16 cellular contexts compared by ENCODE assay signal in the genomic region with DNA sequence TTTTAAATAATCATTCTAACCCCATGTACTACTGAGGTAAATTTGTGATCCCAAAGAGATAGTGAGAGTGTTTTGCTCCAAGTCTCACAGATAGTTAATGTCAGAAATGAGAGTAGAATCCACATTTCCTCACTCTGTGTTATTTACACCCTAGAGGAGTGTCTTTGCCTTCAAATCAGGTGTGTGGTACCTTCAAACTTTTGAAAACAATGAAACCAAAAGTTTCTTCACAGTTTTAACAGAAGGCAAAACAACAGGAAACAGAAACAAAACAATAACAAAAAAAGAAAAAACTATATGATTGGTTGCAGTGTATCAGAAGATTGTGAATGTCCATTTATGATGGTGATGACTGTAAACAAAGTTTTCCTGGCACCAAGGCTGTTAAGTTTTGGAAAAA.
DNase-seq lines count a peak whose midpoint lies in the region; ATAC-seq and TF ChIP-seq lines count a peak whose summit lies in the region.
"Had no signal": no experiment of that assay in that cellular context is flagged by ENCODE, and none has a peak within 500 bp of the region (broad histone marks: within the 10 kb centered on the region; RNA-seq: fewer than 3 reads in every experiment).

No MANE protein-coding gene starts in this region.

- DNase-seq in GM12865 (ENCODE audit: low read depth) (peak; percentile 40), esophagus squamous epithelium (lab: John Stamatoyannopoulos, UW) (no peak), DMS114 treated with DMSO at 0.1 percent for 48 hours (lab: John Stamatoyannopoulos, UW; ENCODE audit: unreplicated experiment) (no peak), glomerular visceral epithelial cell (ENCODE audit: extremely low spot score) (no peak), HK-2 (ENCODE audit: unreplicated experiment) (no peak)
- no peak for DNase-seq in central memory CD8-positive, alpha-beta T cell (ENCODE audit: low spot score in 2 of 2)
- DNase-seq: activated CD8-positive, alpha-beta memory T cell treated with anti-CD3 and anti-CD28 coated beads for 24 hours; DMS53; HCEC 1CT; left lung; SIG-M5; stimulated activated CD4-positive, alpha-beta T cell treated with anti-CD3 and anti-CD28 coated beads, Interleukin-1b, Interleukin-23, amount 100 ng/mL, for 48 hours; T1000 had no signal

- H3K27me3 ChIP-seq in esophagus squamous epithelium = no peaks in the 10 kb centered on the region
- H3K27me3 ChIP-seq: left lung had no signal

- H3K9me3 ChIP-seq in esophagus squamous epithelium = no peaks in the 10 kb centered on the region
- H3K9me3 ChIP-seq: left lung, thoracic aorta had no signal

- no peaks in the 10 kb centered on the region for H3K27me3 Mint-ChIP-seq in central memory CD8-positive, alpha-beta T cell

- H3K4me1 ChIP-seq in esophagus squamous epithelium = no peaks in the 10 kb centered on the region

- ATAC-seq in GM19351 (IDR thresholded peaks at IDR 0.05; ENCODE audit: unreplicated experiment) (peak; percentile 71), HG02943 (IDR thresholded peaks at IDR 0.05; ENCODE audit: low read depth, unreplicated experiment) (peak; percentile 50)
- no peak for ATAC-seq in central memory CD8-positive, alpha-beta T cell (replicated peaks; ENCODE audit: extremely low read depth, poor library complexity, severe bottlenecking)
- ATAC-seq: left lung had no signal

- peaks cover 47% of the 10 kb centered on the region for H3K4me1 Mint-ChIP-seq in central memory CD8-positive, alpha-beta T cell

- TF ChIP-seq CTCF in GM12865 (IDR thresholded peaks at IDR 0.05; ENCODE audit: insufficient read depth, low read depth, low read length, missing control alignments) = no peak
- TF ChIP-seq CTCF in esophagus squamous epithelium (IDR thresholded peaks at IDR 0.05) = no peak

- no peak overlapping the region for H3K27ac ChIP-seq in esophagus squamous epithelium
- H3K27ac ChIP-seq: left lung, thoracic aorta had no signal

- intact Hi-C loops in esophagus squamous epithelium (cut with DNase I) = no loop called here

- H3K4me3 Mint-ChIP-seq in central memory CD8-positive, alpha-beta T cell = no peak overlapping the region

- no peak for TF ChIP-seq POLR2A in esophagus squamous epithelium (IDR thresholded peaks at IDR 0.05)

- H3K9me3 Mint-ChIP-seq in central memory CD8-positive, alpha-beta T cell = no peaks in the 10 kb centered on the region

- peaks cover 0 to 43% (median 0%) of the 10 kb centered on the region in 3 donors for H3K36me3 ChIP-seq in esophagus squamous epithelium
- H3K36me3 ChIP-seq: thoracic aorta had no signal

- H3K27ac Mint-ChIP-seq in central memory CD8-positive, alpha-beta T cell (ENCODE audit: low read depth) = peak overlapping the region; percentile 57

- H3K4me3 ChIP-seq in GM12865 (ENCODE audit: low read depth, low read length) = no peak overlapping the region
- H3K4me3 ChIP-seq in esophagus squamous epithelium = no peak overlapping the region
- H3K4me3 ChIP-seq: left lung, thoracic aorta had no signal

- H3K36me3 Mint-ChIP-seq in central memory CD8-positive, alpha-beta T cell (ENCODE audit: insufficient read depth) = peaks cover 19% of the 10 kb centered on the region
